Comparison of ENCODE assay signal across 21 cellular contexts in genomic region chr12:64387201-64387816, GRCh38. TPM values are rescaled to one million over a fixed set of nuclear protein-coding genes. Genes with fewer than 3 reads are reported as not detected.
DNase-seq lines count a peak whose midpoint lies in the region; FAIRE-seq and TF ChIP-seq lines count a peak whose summit lies in the region.
"Had no signal": no experiment of that assay in that cellular context is flagged by ENCODE, and none has a peak within 500 bp of the region (broad histone marks: within the 10 kb centered on the region; RNA-seq: fewer than 3 reads in every experiment).

No MANE protein-coding gene starts in this region.

- H3K27me3 Mint-ChIP-seq in endodermal cell (ENCODE audit: insufficient read depth) = peaks cover 21% of the 10 kb centered on the region
- H3K27me3 Mint-ChIP-seq: progenitor cell of endocrine pancreas had no signal

- no peak overlapping the region for H3K4me3 Mint-ChIP-seq in endodermal cell
- H3K4me3 Mint-ChIP-seq: activated CD4-positive, alpha-beta T cell treated with anti-CD3 and anti-CD28 coated beads for 36 hours; CD14-positive monocyte; neural crest cell had no signal

- H3K4me1 Mint-ChIP-seq in endodermal cell = no peaks in the 10 kb centered on the region
- H3K4me1 Mint-ChIP-seq: neural crest cell had no signal

- 87 to 95% methylated on average over 5 of the region's 6 CpGs for WGBS in endodermal cell (ENCODE audit: insufficient coverage in 1 of 2, insufficient read length in 1 of 2), 2 experiments

- H3K27me3 ChIP-seq in endodermal cell (ENCODE audit: control insufficient read depth, insufficient read depth, low read length, poor library complexity, severe bottlenecking) = no peaks in the 10 kb centered on the region

- no peaks in the 10 kb centered on the region for H3K36me3 Mint-ChIP-seq in endodermal cell (ENCODE audit: low read depth)
- H3K36me3 Mint-ChIP-seq: CD14-positive monocyte had no signal

- H3K9ac ChIP-seq in endodermal cell (ENCODE audit: extremely low read depth, low read length, poor library complexity, severe bottlenecking) (no peak overlapping the region), kidney (ENCODE audit: low read length in 2 of 2) (no peak overlapping the region)
- H3K9ac ChIP-seq: KMS-11 had no signal

- H3K4me1 ChIP-seq in endodermal cell (ENCODE audit: control insufficient read depth, insufficient read depth, low read length) = no peaks in the 10 kb centered on the region
- peaks cover 0 to 2% of the 10 kb centered on the region in 2 donors for H3K4me1 ChIP-seq in kidney (ENCODE audit: control insufficient read depth in 1 of 2, insufficient read depth in 1 of 2, low read depth in 1 of 2, low read length in 2 of 2)

- no peak for TF ChIP-seq CTCF in endodermal cell (conservative IDR thresholded peaks at IDR 0.05)
- no peak for TF ChIP-seq CTCF in kidney (IDR thresholded peaks at IDR 0.05; ENCODE audit: borderline replicate concordance, extremely low read depth, insufficient read depth)
- TF ChIP-seq CTCF in GM10266 (IDR thresholded peaks at IDR 0.05; ENCODE audit: control insufficient read depth, insufficient read depth, low read depth, missing control alignments) = no peak

- H3K9me3 ChIP-seq in endodermal cell (ENCODE audit: control insufficient read depth, low read length) = no peaks in the 10 kb centered on the region
- no peaks in the 10 kb centered on the region for H3K9me3 ChIP-seq in kidney (ENCODE audit: control insufficient read depth in 1 of 2, low read length in 2 of 2)
- H3K9me3 ChIP-seq: heart right ventricle, mucosa of descending colon, tibial artery had no signal

- no peak; the same call in 1 of the 2 replicates for TF ChIP-seq RAD21 in Ishikawa (IDR thresholded peaks at IDR 0.05; ENCODE audit: low read depth)

- no peak for FAIRE-seq in kidney (lab: Jason Lieb, UNC)

- H3K9me3 Mint-ChIP-seq in endodermal cell = no peaks in the 10 kb centered on the region
- H3K9me3 Mint-ChIP-seq: neural crest cell had no signal

- no peak overlapping the region for H3K27ac Mint-ChIP-seq in endodermal cell
- H3K27ac Mint-ChIP-seq: activated CD4-positive, alpha-beta T cell treated with anti-CD3 and anti-CD28 coated beads for 36 hours; CD14-positive monocyte; progenitor cell of endocrine pancreas had no signal

- intact Hi-C loops in kidney (cut with DNase I) = no loop called here

- DNase-seq in NCI-H510A treated with DMSO at 0.1 percent for 48 hours (lab: John Stamatoyannopoulos, UW) (peak; percentile 17), NCI-H510A (lab: John Stamatoyannopoulos, UW) (no peak), NCI-H345 treated with DMSO at 0.1 percent for 48 hours (lab: John Stamatoyannopoulos, UW; ENCODE audit: unreplicated experiment) (peak; percentile 48), endodermal cell (peak; percentile 14), kidney (no peak), GM10266 (ENCODE audit: extremely low spot score) (no peak)
- DNase-seq in stimulated activated CD4-positive, alpha-beta T cell treated with anti-CD3 and anti-CD28 coated beads, Interleukin-2, amount 100 ng/mL, for 48 hours = no peak
- DNase-seq: activated CD4-positive, alpha-beta T cell treated with anti-CD3 and anti-CD28 coated beads for 36 hours; activated effector memory CD4-positive, alpha-beta T cell treated with Interleukin-2 at 50 U/mL for 16 hours; GOT3; heart right ventricle; mucosa of descending colon; RPMI8226; stimulated activated CD4-positive, alpha-beta T cell treated with anti-CD3 and anti-CD28 coated beads, Interleukin-2, amount 100 ng/mL, for 24 hours; stimulated activated naive CD4-positive, alpha-beta T cell; tibial artery had no signal

- H3K27ac ChIP-seq in endodermal cell (ENCODE audit: low read depth, low read length) (no peak overlapping the region), kidney (ENCODE audit: low read depth in 2 of 2, low read length in 2 of 2) (no peak overlapping the region)
- H3K27ac ChIP-seq: heart right ventricle, KMS-11, tibial artery had no signal

- H3K36me3 ChIP-seq in endodermal cell (ENCODE audit: control insufficient read depth, insufficient read depth, low read length) (no peaks in the 10 kb centered on the region), kidney (ENCODE audit: control insufficient read depth in 1 of 2, insufficient read depth in 2 of 2, low read length in 2 of 2) (no peaks in the 10 kb centered on the region)
- H3K36me3 ChIP-seq: heart right ventricle, tibial artery had no signal

- no peak overlapping the region for H3K4me3 ChIP-seq in endodermal cell (ENCODE audit: low read length)
- H3K4me3 ChIP-seq in kidney (ENCODE audit: low read length in 2 of 2) = no peak overlapping the region
- H3K4me3 ChIP-seq: heart right ventricle, mucosa of descending colon, tibial artery had no signal

- TF ChIP-seq EP300 in Ishikawa (IDR thresholded peaks at IDR 0.05; ENCODE audit: borderline replicate concordance) = no peak; the same call in 1 of the 2 replicates

TF ChIP-seq in Ishikawa, 13 proteins besides CTCF, POLR2A, EP300 and RAD21:
- TF ChIP-seq EGR1 (IDR thresholded peaks at IDR 0.05) (peak; percentile 58; the same call in 1 of the 2 replicates), CEBPB (IDR thresholded peaks at IDR 0.05) (peak; percentile 69), FOXM1 (IDR thresholded peaks at IDR 0.05; ENCODE audit: borderline replicate concordance, low read depth) (no peak), USF1 (IDR thresholded peaks at IDR 0.05) (peak; percentile 72), TAF1 (IDR thresholded peaks at IDR 0.05; ENCODE audit: low read depth) (no peak), TCF12 (IDR thresholded peaks at IDR 0.05; ENCODE audit: low read depth) (peak; percentile 39; the same call in 1 of the 2 replicates), MAX (IDR thresholded peaks at IDR 0.05) (peak; percentile 85), NFIC (IDR thresholded peaks at IDR 0.05) (peak; percentile 91)

RNA-seq across cellular contexts. Expression of gene C12orf56, which starts 3.2 kb away (rescaled TPM):
- total RNA-seq in endodermal cell (1 to 10 TPM in 1 of 2 donors, under 1 TPM in 1; 0.77 to 3.0 TPM), kidney (1.5 TPM)
- 0.75 TPM for polyA plus RNA-seq in endodermal cell (2013, experiment 1 of 2)
- 0.41 TPM for polyA plus RNA-seq in endodermal cell (2013, experiment 2 of 2)
- polyA plus RNA-seq in kidney (ENCODE audit: insufficient read depth, low read depth, low replicate concordance) = 5.2 TPM
- total RNA-seq: activated CD4-positive, alpha-beta T cell treated with anti-CD3 and anti-CD28 coated beads for 36 hours; heart right ventricle had no signal
- polyA plus RNA-seq: CD14-positive monocyte, heart right ventricle had no signal

RNA-seq across cellular contexts. Expression of gene XPOT, which starts 16.9 kb away (rescaled TPM):
- total RNA-seq in endodermal cell = 100 to 1,000 TPM in 1 of 2 donors, 10 to 100 TPM in 1; 94.9 to 100 TPM
- polyA plus RNA-seq in endodermal cell (2013, experiment 1 of 2) = 70.8 TPM
- polyA plus RNA-seq in endodermal cell (2013, experiment 2 of 2) = 56.6 TPM
- total RNA-seq in kidney = 55.0 TPM
- polyA plus RNA-seq in kidney (ENCODE audit: insufficient read depth, low read depth, low replicate concordance) = 12.0 TPM

Comparison
In these comparisons a context has a peak if more than half of its experiments do, and no peak if none do; other contexts are left out.
1. DNase-seq: peak in NCI-H510A treated with DMSO at 0.1 percent for 48 hours (single experiment), NCI-H345 treated with DMSO at 0.1 percent for 48 hours (single experiment) and endodermal cell (single experiment); none in NCI-H510A (single experiment), stimulated activated CD4-positive, alpha-beta T cell treated with anti-CD3 and anti-CD28 coated beads, Interleukin-2, amount 100 ng/mL, for 48 hours (0 of 2), kidney (single experiment) and GM10266 (single experiment).